Comparison of ENCODE assay signal across 1 cellular context in the genomic region with DNA sequence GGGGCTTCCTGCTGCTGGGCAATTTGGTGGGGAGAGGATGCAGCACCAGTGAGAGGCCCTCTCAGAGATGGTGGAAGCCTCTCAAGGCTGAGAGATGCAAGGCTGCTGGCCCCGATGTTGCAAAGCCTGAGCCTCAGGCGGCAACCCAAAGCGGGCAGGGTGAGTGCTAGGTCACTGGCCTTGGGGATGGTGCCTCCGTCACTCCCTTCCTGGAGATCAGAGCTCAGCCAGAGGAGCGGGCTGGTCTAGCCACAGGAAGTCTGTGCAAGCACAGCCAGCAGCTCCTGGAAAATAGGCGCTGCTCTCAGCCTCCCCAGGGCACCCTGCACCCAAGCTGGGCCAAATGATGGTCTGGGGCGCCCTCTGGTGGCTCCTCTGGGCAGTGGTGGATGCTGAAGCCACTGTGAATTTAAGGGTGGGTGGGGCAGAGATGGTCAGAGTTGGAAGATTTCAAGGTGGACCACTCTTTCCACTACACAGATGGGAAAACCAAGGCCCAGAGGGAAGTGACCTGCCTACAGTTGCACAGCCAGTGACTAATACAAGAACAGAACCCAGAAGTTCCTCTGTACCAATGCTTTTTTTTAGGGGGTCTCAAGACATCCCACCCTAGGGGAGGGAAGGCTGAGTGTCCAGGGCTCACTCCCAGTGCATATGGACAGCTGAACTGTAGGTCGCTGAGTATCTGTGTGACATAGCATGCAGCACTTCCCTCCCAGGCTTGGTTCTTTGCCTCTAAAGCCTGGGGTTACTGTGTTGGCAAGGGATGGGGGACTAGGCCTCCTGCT.
A peak's percentile ranks its signal among the peaks of the same experiment; 100 is the strongest.
TF ChIP-seq lines count a peak whose summit lies in the region.

No MANE protein-coding gene starts in this region.

TF ChIP-seq in K562, 482 proteins besides CTCF, POLR2A, EP300 and RAD21 (continued from another document):
- TF ChIP-seq, protein P1, sequence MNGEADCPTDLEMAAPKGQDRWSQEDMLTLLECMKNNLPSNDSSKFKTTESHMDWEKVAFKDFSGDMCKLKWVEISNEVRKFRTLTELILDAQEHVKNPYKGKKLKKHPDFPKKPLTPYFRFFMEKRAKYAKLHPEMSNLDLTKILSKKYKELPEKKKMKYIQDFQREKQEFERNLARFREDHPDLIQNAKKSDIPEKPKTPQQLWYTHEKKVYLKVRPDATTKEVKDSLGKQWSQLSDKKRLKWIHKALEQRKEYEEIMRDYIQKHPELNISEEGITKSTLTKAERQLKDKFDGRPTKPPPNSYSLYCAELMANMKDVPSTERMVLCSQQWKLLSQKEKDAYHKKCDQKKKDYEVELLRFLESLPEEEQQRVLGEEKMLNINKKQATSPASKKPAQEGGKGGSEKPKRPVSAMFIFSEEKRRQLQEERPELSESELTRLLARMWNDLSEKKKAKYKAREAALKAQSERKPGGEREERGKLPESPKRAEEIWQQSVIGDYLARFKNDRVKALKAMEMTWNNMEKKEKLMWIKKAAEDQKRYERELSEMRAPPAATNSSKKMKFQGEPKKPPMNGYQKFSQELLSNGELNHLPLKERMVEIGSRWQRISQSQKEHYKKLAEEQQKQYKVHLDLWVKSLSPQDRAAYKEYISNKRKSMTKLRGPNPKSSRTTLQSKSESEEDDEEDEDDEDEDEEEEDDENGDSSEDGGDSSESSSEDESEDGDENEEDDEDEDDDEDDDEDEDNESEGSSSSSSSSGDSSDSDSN (IDR thresholded peaks at IDR 0.05; ENCODE audit: borderline replicate concordance in 1 of 2, low read depth in 2 of 2, low read length in 2 of 2), result 0 out of 4 replicates have a peak, but pooled peaks of 1 of the 2 experiments have one; percentile 37
- TF ChIP-seq RCOR1 (IDR thresholded peaks at IDR 0.05; ENCODE audit: borderline replicate concordance in 1 of 2, low read depth in 2 of 2, low read length in 2 of 2), result peak; percentile 13 to 74; a peak in 2 of 4 replicates
- TF ChIP-seq STAG1 (CRISPR knock-in tag; IDR thresholded peaks at IDR 0.05; ENCODE audit: borderline replicate concordance), result peak; percentile 99
- peak; percentile 52 for TF ChIP-seq JUND (IDR thresholded peaks at IDR 0.05; ENCODE audit: borderline replicate concordance, low read depth, low read length)
- TF ChIP-seq JUND (tag; IDR thresholded peaks at IDR 0.05; ENCODE audit: borderline replicate concordance, low read depth, low read length), result peak; percentile 15; the same call in 1 of the 3 replicates
- TF ChIP-seq, protein P2, sequence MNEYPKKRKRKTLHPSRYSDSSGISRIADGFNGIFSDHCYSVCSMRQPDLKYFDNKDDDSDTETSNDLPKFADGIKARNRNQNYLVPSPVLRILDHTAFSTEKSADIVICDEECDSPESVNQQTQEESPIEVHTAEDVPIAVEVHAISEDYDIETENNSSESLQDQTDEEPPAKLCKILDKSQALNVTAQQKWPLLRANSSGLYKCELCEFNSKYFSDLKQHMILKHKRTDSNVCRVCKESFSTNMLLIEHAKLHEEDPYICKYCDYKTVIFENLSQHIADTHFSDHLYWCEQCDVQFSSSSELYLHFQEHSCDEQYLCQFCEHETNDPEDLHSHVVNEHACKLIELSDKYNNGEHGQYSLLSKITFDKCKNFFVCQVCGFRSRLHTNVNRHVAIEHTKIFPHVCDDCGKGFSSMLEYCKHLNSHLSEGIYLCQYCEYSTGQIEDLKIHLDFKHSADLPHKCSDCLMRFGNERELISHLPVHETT (CRISPR knock-in tag; conservative IDR thresholded peaks at IDR 0.05 in 1 of 2, IDR thresholded peaks at IDR 0.05 in 1 of 2), result no peak
- no peak for TF ChIP-seq NCOA6 (IDR thresholded peaks at IDR 0.05)
